ENCODE assay signal across 23 cellular contexts in genomic region chr1:184019506-184019905, GRCh38.
"Had no signal": no experiment of that assay in that cellular context is flagged by ENCODE, and none has a peak within 500 bp of the region (broad histone marks: within the 10 kb centered on the region; RNA-seq: fewer than 3 reads in every experiment).

No MANE protein-coding gene starts in this region.

- ATAC-seq: effector memory CD8-positive, alpha-beta T cell; gastrocnemius medialis; left ventricle myocardium superior had no signal

- DNase-seq: activated CD4-positive, alpha-beta memory T cell treated with anti-CD3 and anti-CD28 coated beads for 36 hours; activated CD4-positive, alpha-beta T cell treated with anti-CD3 and anti-CD28 coated beads, Interleukin-2, amount 10 ng/mL, durations not matched to agents 24 days and 14 days; activated CD4-positive, CD25-positive, alpha-beta regulatory T cell treated with anti-CD3 and anti-CD28 coated beads, Interleukin-2, amount 50 U/mL, for 72 hours; activated CD8-positive, alpha-beta memory T cell treated with anti-CD3 and anti-CD28 coated beads, Interleukin-2, amount 50 U/mL, for 4 hours; activated gamma-delta T cell; activated naive CD4-positive, alpha-beta T cell treated with anti-CD3 and anti-CD28 coated beads, Interleukin-2, amount 10 ng/mL, durations not matched to agents 7 days and 5 days; activated naive CD8-positive, alpha-beta T cell treated with anti-CD3 and anti-CD28 coated beads, Interleukin-2, amount 10 ng/mL, durations not matched to agents 7 days and 5 days; activated T-cell treated with anti-CD3 and anti-CD28 coated beads, Interleukin-2, amount 50 U/mL, for 1 hour; colonic mucosa; effector memory CD8-positive, alpha-beta T cell; erythroblast; gastrocnemius medialis; heart left ventricle; left ventricle myocardium superior; naive B cell; ovary; spleen; stimulated activated naive CD4-positive, alpha-beta T cell treated with Interleukin-2 at 50 U/mL for 16 hours; SW 1271; T1000; uterus; WERI-Rb-1 had no signal

- H3K27ac ChIP-seq: colonic mucosa, ovary, prostate gland, spleen, uterus, WERI-Rb-1 had no signal
